1 cellular context compared by ENCODE assay signal in genomic region chr19:43723588-43723987, GRCh38.
TF ChIP-seq lines count a peak whose summit lies in the region.

No MANE protein-coding gene starts in this region.

TF ChIP-seq in H1, 55 proteins besides CTCF, POLR2A, EP300 and RAD21:
- no peak for TF ChIP-seq TEAD4 (IDR thresholded peaks at IDR 0.05; ENCODE audit: low read depth, low read length)
- no peak for TF ChIP-seq YY1 (IDR thresholded peaks at IDR 0.05; ENCODE audit: low read depth, low read length)
- no peak for TF ChIP-seq GTF2F1 (IDR thresholded peaks at IDR 0.05; ENCODE audit: borderline replicate concordance, low read depth, low read length)
- no peak for TF ChIP-seq TAF7 (optimal IDR thresholded peaks at IDR 0.05; ENCODE audit: borderline replicate concordance, low read depth, low read length)
- no peak for TF ChIP-seq EGR1 (IDR thresholded peaks at IDR 0.05; ENCODE audit: borderline replicate concordance, low read depth, low read length)
- no peak for TF ChIP-seq CEBPB (IDR thresholded peaks at IDR 0.05; ENCODE audit: low read depth, low read length)
- TF ChIP-seq TAF1 (IDR thresholded peaks at IDR 0.05; ENCODE audit: low read depth, low read length) = no peak
- TF ChIP-seq SRF (IDR thresholded peaks at IDR 0.05; ENCODE audit: low read depth, low read length) = no peak
- no peak for TF ChIP-seq KDM5A (IDR thresholded peaks at IDR 0.05; ENCODE audit: low read length)
- no peak for TF ChIP-seq CHD1 (IDR thresholded peaks at IDR 0.05; ENCODE audit: low read depth, low read length)
- TF ChIP-seq POU5F1 (IDR thresholded peaks at IDR 0.05; ENCODE audit: low read depth, low read length) = no peak
- no peak for TF ChIP-seq SUZ12 (IDR thresholded peaks at IDR 0.05; ENCODE audit: low read length)
- TF ChIP-seq EZH2 (IDR thresholded peaks at IDR 0.05; ENCODE audit: low read depth, low read length, severe bottlenecking) = no peak
- TF ChIP-seq FOSL1 (IDR thresholded peaks at IDR 0.05; ENCODE audit: insufficient read depth, low read depth, low read length) = no peak
